In the genomic region with DNA sequence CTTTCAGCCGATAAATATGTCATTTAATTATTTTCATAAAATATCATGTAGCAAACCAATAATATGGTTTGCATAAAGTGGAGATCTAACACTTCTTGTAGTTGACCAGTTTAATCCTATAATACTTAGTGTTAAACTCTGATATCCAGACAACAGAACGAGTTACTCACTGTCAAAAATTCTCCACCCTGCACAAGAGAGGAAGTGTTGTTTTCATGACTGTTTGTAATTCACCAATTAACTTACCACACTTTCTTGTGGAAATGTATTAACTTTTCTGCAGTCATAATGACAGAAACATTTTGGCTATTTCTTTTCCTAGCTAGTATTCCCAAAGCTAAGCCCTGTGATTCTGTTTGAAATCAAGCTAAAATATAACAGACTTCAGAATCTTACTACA, we compare ENCODE assay signal across 26 cellular contexts.
"Had no signal": no experiment of that assay in that cellular context is flagged by ENCODE, and none has a peak within 500 bp of the region (broad histone marks: within the 10 kb centered on the region; RNA-seq: fewer than 3 reads in every experiment).

No MANE protein-coding gene starts in this region.

- H3K27me3 ChIP-seq: cardiac muscle cell, foreskin keratinocyte, spleen, testis, vagina had no signal

- H3K4me1 Mint-ChIP-seq: activated CD4-positive, alpha-beta T cell treated with anti-CD3 and anti-CD28 coated beads, Interleukin-2, amount 10 ng/mL, durations not matched to agents 7 days and 5 days; activated CD8-positive, alpha-beta memory T cell treated with anti-CD3 and anti-CD28 coated beads, Interleukin-2, amount 10 ng/mL, durations not matched to agents 7 days and 5 days; activated naive CD8-positive, alpha-beta T cell treated with anti-CD3 and anti-CD28 coated beads, Interleukin-2, amount 50 U/mL, for 24 hours; naive thymus-derived CD8-positive, alpha-beta T cell had no signal

- H3K27me3 Mint-ChIP-seq: activated CD4-positive, alpha-beta T cell treated with anti-CD3 and anti-CD28 coated beads, Interleukin-2, amount 10 ng/mL, durations not matched to agents 7 days and 5 days; activated CD8-positive, alpha-beta memory T cell treated with anti-CD3 and anti-CD28 coated beads, Interleukin-2, amount 10 ng/mL, durations not matched to agents 7 days and 5 days; activated CD8-positive, alpha-beta T cell treated with anti-CD3 and anti-CD28 coated beads for 36 hours; activated naive CD8-positive, alpha-beta T cell treated with anti-CD3 and anti-CD28 coated beads, Interleukin-2, amount 50 U/mL, for 24 hours; dendritic cell treated with granulocyte-macrophage colony-stimulating factor and Interleukin-4, amounts not matched to agents 40 ng/mL and 50 ng/mL, for 4 days; naive thymus-derived CD8-positive, alpha-beta T cell had no signal

- DNase-seq: activated CD4-positive, alpha-beta T cell treated with anti-CD3 and anti-CD28 coated beads, Interleukin-2, amount 10 ng/mL, durations not matched to agents 7 days and 5 days; activated CD4-positive, CD25-positive, alpha-beta regulatory T cell treated with anti-CD3 and anti-CD28 coated beads, Interleukin-2, amount 50 U/mL, for 72 hours; activated CD8-positive, alpha-beta memory T cell treated with anti-CD3 and anti-CD28 coated beads, Interleukin-2, amount 10 ng/mL, durations not matched to agents 7 days and 5 days; activated CD8-positive, alpha-beta T cell treated with anti-CD3 and anti-CD28 coated beads for 36 hours; activated gamma-delta T cell; activated naive CD4-positive, alpha-beta T cell treated with anti-CD3 and anti-CD28 coated beads, Interleukin-2, amount 50 U/mL, for 16 hours; activated naive CD8-positive, alpha-beta T cell treated with anti-CD3 and anti-CD28 coated beads, Interleukin-2, amount 50 U/mL, for 24 hours; activated T-cell treated with anti-CD3 and anti-CD28 coated beads for 4 hours; effector CD4-positive, alpha-beta T cell; erythroblast; foreskin keratinocyte; hippocampal formation; left ventricle myocardium inferior; naive thymus-derived CD8-positive, alpha-beta T cell; ovary; spleen; stimulated activated CD4-positive, alpha-beta T cell treated with anti-CD3 and anti-CD28 coated beads, Interleukin-4, amount 100 ng/mL, for 1 hour; stimulated activated naive CD4-positive, alpha-beta T cell; T1000; testis; trophoblast cell had no signal

- H3K27ac ChIP-seq: cardiac muscle cell, foreskin keratinocyte, left ventricle myocardium inferior, ovary, prostate gland, spleen, testis, vagina, VCaP had no signal

- H3K36me3 Mint-ChIP-seq: activated CD8-positive, alpha-beta memory T cell treated with anti-CD3 and anti-CD28 coated beads, Interleukin-2, amount 10 ng/mL, durations not matched to agents 7 days and 5 days; naive thymus-derived CD8-positive, alpha-beta T cell had no signal

- H3K36me3 ChIP-seq: cardiac muscle cell, left ventricle myocardium inferior, ovary, prostate gland, spleen, vagina had no signal

- H3K4me3 ChIP-seq: cardiac muscle cell, left ventricle myocardium inferior, ovary, prostate gland, spleen, testis, vagina had no signal

- ATAC-seq: activated CD8-positive, alpha-beta memory T cell treated with anti-CD3 and anti-CD28 coated beads, Interleukin-2, amount 10 ng/mL, durations not matched to agents 7 days and 5 days; activated CD8-positive, alpha-beta T cell treated with anti-CD3 and anti-CD28 coated beads for 36 hours; activated naive CD8-positive, alpha-beta T cell treated with anti-CD3 and anti-CD28 coated beads, Interleukin-2, amount 50 U/mL, for 24 hours; foreskin keratinocyte; naive thymus-derived CD8-positive, alpha-beta T cell had no signal

- H3K4me1 ChIP-seq: foreskin keratinocyte, left ventricle myocardium inferior, prostate gland, spleen, testis, vagina had no signal

- H3K27ac Mint-ChIP-seq: activated CD4-positive, alpha-beta T cell treated with anti-CD3 and anti-CD28 coated beads, Interleukin-2, amount 10 ng/mL, durations not matched to agents 7 days and 5 days; activated CD8-positive, alpha-beta memory T cell treated with anti-CD3 and anti-CD28 coated beads, Interleukin-2, amount 10 ng/mL, durations not matched to agents 7 days and 5 days; activated CD8-positive, alpha-beta T cell treated with anti-CD3 and anti-CD28 coated beads for 36 hours; activated naive CD8-positive, alpha-beta T cell treated with anti-CD3 and anti-CD28 coated beads, Interleukin-2, amount 50 U/mL, for 24 hours; dendritic cell treated with granulocyte-macrophage colony-stimulating factor and Interleukin-4, amounts not matched to agents 40 ng/mL and 50 ng/mL, for 4 days; naive thymus-derived CD8-positive, alpha-beta T cell had no signal

- H3K9me3 ChIP-seq: left ventricle myocardium inferior, ovary, prostate gland, spleen, testis, vagina had no signal

- H3K4me3 Mint-ChIP-seq: activated CD4-positive, alpha-beta T cell treated with anti-CD3 and anti-CD28 coated beads, Interleukin-2, amount 10 ng/mL, durations not matched to agents 7 days and 5 days; activated CD8-positive, alpha-beta memory T cell treated with anti-CD3 and anti-CD28 coated beads, Interleukin-2, amount 10 ng/mL, durations not matched to agents 7 days and 5 days; activated CD8-positive, alpha-beta T cell treated with anti-CD3 and anti-CD28 coated beads for 36 hours; activated naive CD8-positive, alpha-beta T cell treated with anti-CD3 and anti-CD28 coated beads, Interleukin-2, amount 50 U/mL, for 24 hours; dendritic cell treated with granulocyte-macrophage colony-stimulating factor and Interleukin-4, amounts not matched to agents 40 ng/mL and 50 ng/mL, for 4 days; naive thymus-derived CD8-positive, alpha-beta T cell had no signal
